19 cellular contexts compared by ENCODE assay signal in the genomic region with DNA sequence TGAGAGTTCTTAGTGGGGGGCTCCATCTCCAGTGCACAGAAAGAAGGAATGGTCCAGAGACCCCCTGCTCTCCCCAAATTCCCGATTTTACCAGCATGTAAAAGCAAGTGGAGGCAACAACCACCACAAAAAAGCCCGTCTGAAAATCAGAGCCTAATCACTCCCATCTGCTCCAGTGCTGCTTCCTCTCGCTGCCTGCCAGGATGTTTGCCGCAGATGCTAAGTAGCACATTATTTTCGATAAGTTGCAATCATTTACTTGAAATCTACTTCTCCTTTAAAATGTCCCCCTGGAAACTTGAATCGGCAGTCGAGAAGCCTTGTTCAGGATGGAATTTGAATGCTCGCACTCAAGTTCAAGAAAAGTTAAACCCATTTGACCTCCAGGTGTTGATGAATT.
A peak's percentile ranks its signal among the peaks of the same experiment; 100 is the strongest.
DNase-seq lines count a peak whose midpoint lies in the region; ATAC-seq, FAIRE-seq and TF ChIP-seq lines count a peak whose summit lies in the region.
"Had no signal": no experiment of that assay in that cellular context is flagged by ENCODE, and none has a peak within 500 bp of the region (broad histone marks: within the 10 kb centered on the region; RNA-seq: fewer than 3 reads in every experiment).

No MANE protein-coding gene starts in this region.

- H3K9me2 ChIP-seq in GM23248 (ENCODE audit: insufficient read depth), result no peaks in the 10 kb centered on the region

- peak overlapping the region; percentile 28 for H3K4me3 ChIP-seq in GM23248
- H3K4me3 ChIP-seq in body of pancreas, result no peak overlapping the region
- H3K4me3 ChIP-seq in mesendoderm (ENCODE audit: low read length), result no peak overlapping the region
- H3K4me3 ChIP-seq in subcutaneous abdominal adipose tissue (ENCODE audit: low read depth in 1 of 5, low read length in 5 of 5), result no peak overlapping the region
- H3K4me3 ChIP-seq: colonic mucosa, MG63 had no signal

- no peaks in the 10 kb centered on the region for H4K20me1 ChIP-seq in GM23248 (ENCODE audit: insufficient read depth)

- H3K4ac ChIP-seq in mesendoderm (ENCODE audit: low read depth, low read length), result no peak overlapping the region

- H3K56ac ChIP-seq in mesendoderm (ENCODE audit: low read length), result peak overlapping the region; percentile 45

- no peak for FAIRE-seq in frontal cortex (lab: Jason Lieb, UNC)
- FAIRE-seq in GM19239 (lab: Jason Lieb, UNC), result no peak

- peaks cover 12% of the 10 kb centered on the region for H3K79me1 ChIP-seq in mesendoderm (ENCODE audit: low read length)

- peak overlapping the region; percentile 72 for H3K18ac ChIP-seq in mesendoderm (ENCODE audit: low read length)

- no peak overlapping the region for H4K5ac ChIP-seq in mesendoderm (ENCODE audit: low read length)

- H2AK5ac ChIP-seq in mesendoderm (ENCODE audit: low read length), result no peak overlapping the region

- H3K9ac ChIP-seq in GM23248 (peak overlapping the region; percentile 73), mesendoderm (ENCODE audit: low read length) (no peak overlapping the region), subcutaneous abdominal adipose tissue (ENCODE audit: low read length in 5 of 5) (no peak overlapping the region)

- no peak overlapping the region for H2BK15ac ChIP-seq in mesendoderm (replicated peaks; ENCODE audit: low read depth)

- peak; percentile 77 for DNase-seq in GM23248
- no peak for DNase-seq in body of pancreas
- DNase-seq in mesendoderm, result no peak
- no peak for DNase-seq in frontal cortex (ENCODE audit: low spot score in 2 of 2)
- DNase-seq in GM19239 (ENCODE audit: insufficient read length, low spot score), result no peak
- DNase-seq: activated CD4-positive, CD25-positive, alpha-beta regulatory T cell treated with anti-CD3 and anti-CD28 coated beads, Interleukin-2, amount 50 U/mL, for 72 hours; activated CD8-positive, alpha-beta memory T cell treated with anti-CD3 and anti-CD28 coated beads, Interleukin-2, amount 10 ng/mL, durations not matched to agents 7 days and 5 days; activated effector memory CD4-positive, alpha-beta T cell treated with Interleukin-2 at 50 U/mL for 16 hours; colonic mucosa; hippocampal formation; MG63; NCI-H1930; NCI-H510A; SIG-M5; stimulated activated CD4-positive, alpha-beta T cell treated with anti-CD3 and anti-CD28 coated beads, Interleukin-15, amount 100 ng/mL, for 24 hours; stimulated activated naive CD8-positive, alpha-beta T cell treated with anti-CD3 and anti-CD28 coated beads, Interleukin-15, amount 100 ng/mL, for 72 hours had no signal

- WGBS in GM23248 (ENCODE audit: low coverage in 1 of 2, low lambda C conversion rate in 2 of 2, missing lambda C conversion rate in 2 of 2), 2 experiments, result 1 to 5% methylated on average over 8 of the region's 8 CpGs
- WGBS in body of pancreas, 2 donors, result 74 to 83% methylated on average over 8 of the region's 8 CpGs
- WGBS in mesendoderm (ENCODE audit: extremely low coverage, insufficient coverage, low lambda C conversion rate), result no CpG with 5 or more reads among the region's 8 CpGs

- H3K36me3 ChIP-seq in GM23248 (ENCODE audit: low read depth) (no peaks in the 10 kb centered on the region), body of pancreas (replicated peaks in 1 of 2; ENCODE audit: insufficient read depth in 1 of 2, low read depth in 2 of 2) (no peaks in the 10 kb centered on the region), mesendoderm (ENCODE audit: control insufficient read depth, insufficient read depth, low read length) (no peaks in the 10 kb centered on the region), subcutaneous abdominal adipose tissue (ENCODE audit: control insufficient read depth in 5 of 5, insufficient read depth in 5 of 5, low read length in 5 of 5) (no peaks in the 10 kb centered on the region)
- H3K36me3 ChIP-seq: colonic mucosa, MG63 had no signal

- in situ Hi-C loops in GM23248 (cut with MboI), result loop anchor here (25.0 kb wide), 3 partner anchors 168 to 918 kb away; no protein-coding TSS in a partner anchor

- H3K4me1 ChIP-seq in GM23248 (ENCODE audit: insufficient read depth), result peaks cover 27% of the 10 kb centered on the region
- peaks cover 98% of the 10 kb centered on the region for H3K4me1 ChIP-seq in body of pancreas
- H3K4me1 ChIP-seq in mesendoderm (ENCODE audit: control insufficient read depth, low read depth, low read length), result peaks cover 17% of the 10 kb centered on the region
- H3K4me1 ChIP-seq in subcutaneous abdominal adipose tissue (ENCODE audit: control insufficient read depth in 5 of 5, insufficient read depth in 5 of 5, low read length in 5 of 5), result peaks cover 0 to 55% (median 41%) of the 10 kb centered on the region in 5 donors

- peaks cover 28% of the 10 kb centered on the region for H3F3A ChIP-seq in GM23248 (ENCODE audit: insufficient read depth)

- no peak overlapping the region for H4K8ac ChIP-seq in mesendoderm (ENCODE audit: low read depth, low read length)

- TF ChIP-seq CTCF in body of pancreas (IDR thresholded peaks at IDR 0.05), result no peak

- ATAC-seq in body of pancreas (no peak), GM21717 (IDR thresholded peaks at IDR 0.05; ENCODE audit: unreplicated experiment) (no peak)
- ATAC-seq: activated CD8-positive, alpha-beta memory T cell treated with anti-CD3 and anti-CD28 coated beads, Interleukin-2, amount 10 ng/mL, durations not matched to agents 7 days and 5 days; stimulated activated naive CD8-positive, alpha-beta T cell treated with anti-CD3 and anti-CD28 coated beads, Interleukin-15, amount 100 ng/mL, for 72 hours had no signal

- H2BK120ac ChIP-seq in mesendoderm (ENCODE audit: low read depth, low read length), result no peak overlapping the region

- TF ChIP-seq POLR2A in body of pancreas (IDR thresholded peaks at IDR 0.05), result no peak

- H3K23ac ChIP-seq in mesendoderm (ENCODE audit: low read length), result no peak overlapping the region

- H3K27me3 ChIP-seq in GM23248 (replicated peaks; ENCODE audit: insufficient read depth) (no peaks in the 10 kb centered on the region), body of pancreas (no peaks in the 10 kb centered on the region), mesendoderm (ENCODE audit: insufficient read depth, low read length, poor library complexity) (no peaks in the 10 kb centered on the region), subcutaneous abdominal adipose tissue (ENCODE audit: control insufficient read depth in 5 of 5, insufficient read depth in 4 of 5, low read length in 5 of 5) (no peaks in the 10 kb centered on the region)
- H3K27me3 ChIP-seq: colonic mucosa, MG63 had no signal

- no peaks in the 10 kb centered on the region for H3K9me3 ChIP-seq in GM23248 (ENCODE audit: low read depth)
- H3K9me3 ChIP-seq in body of pancreas, result no peaks in the 10 kb centered on the region
- H3K9me3 ChIP-seq in subcutaneous abdominal adipose tissue (ENCODE audit: control insufficient read depth in 5 of 5, low read length in 5 of 5), result no peaks in the 10 kb centered on the region
- H3K9me3 ChIP-seq: colonic mucosa, MG63 had no signal

- H3K79me2 ChIP-seq in GM23248 (ENCODE audit: insufficient read depth) (peaks cover 83% of the 10 kb centered on the region), mesendoderm (ENCODE audit: control insufficient read depth, insufficient read depth, low read length) (no peaks in the 10 kb centered on the region)

- H3K27ac ChIP-seq in GM23248, result peak overlapping the region; percentile 90
- H3K27ac ChIP-seq in body of pancreas, result peak overlapping the region in 3 of 4 donors; percentile 13 to 79 (median 68)
- peak overlapping the region; percentile 58 for H3K27ac ChIP-seq in mesendoderm (ENCODE audit: low read depth, low read length)
- peak overlapping the region; percentile 55 for H3K27ac ChIP-seq in subcutaneous abdominal adipose tissue (ENCODE audit: low read depth, low read length)
- H3K27ac ChIP-seq: C4-2B, colonic mucosa had no signal

- H3K4me2 ChIP-seq in GM23248 (ENCODE audit: unreplicated experiment) (peak overlapping the region; percentile 70), mesendoderm (ENCODE audit: low read length) (no peak overlapping the region)

- peak overlapping the region; percentile 30 for H2AFZ ChIP-seq in GM23248

- H2BK5ac ChIP-seq in mesendoderm (ENCODE audit: low read length), result peak overlapping the region; percentile 31

- intact Hi-C loops in body of pancreas (cut with DNase I), result no loop called here
